Comparison of ENCODE assay signal across 8 cellular contexts in the genomic region with DNA sequence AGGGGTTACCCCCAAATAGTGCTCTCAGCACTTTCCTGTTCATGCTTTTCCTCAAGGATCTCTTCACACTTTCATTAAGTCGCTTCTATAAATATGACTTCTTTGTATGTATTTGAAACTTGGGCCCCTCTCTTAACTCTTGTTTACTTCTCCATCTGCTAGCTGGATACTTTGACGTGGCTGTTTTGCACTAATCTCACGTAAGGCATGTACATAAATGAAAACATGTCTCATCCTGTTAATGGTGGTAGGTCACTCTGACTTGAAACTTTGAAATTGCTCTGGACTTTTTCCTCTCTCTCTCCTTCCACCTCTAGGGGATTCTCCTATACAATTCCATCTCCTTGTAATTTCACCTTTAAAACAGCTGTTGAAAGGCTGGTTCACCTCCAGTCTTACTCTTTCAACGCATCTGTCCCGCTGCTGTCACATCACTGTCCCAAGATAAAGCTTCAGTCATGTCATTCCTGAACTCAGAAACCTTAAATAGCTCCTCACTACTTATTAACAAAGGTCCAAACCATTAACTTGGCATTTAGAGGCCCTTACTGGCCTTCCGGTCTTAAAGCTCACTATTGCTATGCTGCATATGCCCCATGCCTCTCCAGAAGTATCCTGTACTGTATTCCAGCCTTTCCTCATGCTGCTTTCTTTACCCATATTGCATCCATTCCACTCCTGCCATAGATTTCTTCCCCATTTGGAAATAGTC. TPM values are rescaled to one million over a fixed set of nuclear protein-coding genes. Genes with fewer than 3 reads are reported as not detected.
DNase-seq lines count a peak whose midpoint lies in the region; ATAC-seq and TF ChIP-seq lines count a peak whose summit lies in the region.

No MANE protein-coding gene starts in this region.

- DNase-seq in AG04449 (ENCODE audit: low read depth, low spot score) = no peak
- no peak for DNase-seq in caudate nucleus (lab: John Stamatoyannopoulos, UW)
- no peak for DNase-seq in cortex of kidney (lab: John Stamatoyannopoulos, UW)
- no peak for DNase-seq in HK-2 (ENCODE audit: unreplicated experiment)

- H3K4me1 ChIP-seq in mucosa of stomach (ENCODE audit: control insufficient read depth, insufficient read depth, low read length) = peaks cover 16% of the 10 kb centered on the region

- peak overlapping the region; percentile 100 for H3K27ac ChIP-seq in caudate nucleus (ENCODE audit: low read depth, low read length)

- H3K27me3 Mint-ChIP-seq in IgD-negative memory B cell = no peaks in the 10 kb centered on the region

- no peaks in the 10 kb centered on the region for H3K9me3 Mint-ChIP-seq in IgD-negative memory B cell

- no peaks in the 10 kb centered on the region for H3K9me3 ChIP-seq in mucosa of stomach (ENCODE audit: control insufficient read depth, low read length)

- no peaks in the 10 kb centered on the region for H3K36me3 ChIP-seq in mucosa of stomach (ENCODE audit: control insufficient read depth, insufficient read depth, low read length)

- peak overlapping the region; percentile 97 to 100 (median 100) for H3K4me3 Mint-ChIP-seq in IgD-negative memory B cell

- H3K27ac Mint-ChIP-seq in IgD-negative memory B cell = peak overlapping the region; percentile 99 to 100 (median 100)

- peak overlapping the region; percentile 91 for H3K4me3 ChIP-seq in AG04449 (ENCODE audit: low read depth, low read length)
- H3K4me3 ChIP-seq in mucosa of stomach (ENCODE audit: low read length) = peak overlapping the region; percentile 78

- no peak for ATAC-seq in GM18511 (IDR thresholded peaks at IDR 0.05; ENCODE audit: unreplicated experiment)
- no peak for ATAC-seq in HG03139 (IDR thresholded peaks at IDR 0.05; ENCODE audit: unreplicated experiment)

- POLR2A ChIA-PET in AG04449 (lab: Yijun Ruan, JAX) = interaction anchor here (1.5 to 2.5 kb wide), 2 partner anchors 24 to 38 kb away, joined by 4 to 13 read pairs; no protein-coding TSS in a partner anchor

- no peaks in the 10 kb centered on the region for H3K27me3 ChIP-seq in mucosa of stomach (ENCODE audit: control insufficient read depth, insufficient read depth, low read length)

- peak overlapping the region; percentile 98 for H3K9ac ChIP-seq in mucosa of stomach (ENCODE audit: low read length)

- CTCF ChIA-PET in AG04449 (lab: Yijun Ruan, JAX) = interaction anchor here (0.7 to 5.9 kb wide), 12 partner anchors 9 to 158 kb away, joined by 3 to 52 read pairs (median 5); no protein-coding TSS in a partner anchor

- H3K4me1 Mint-ChIP-seq in IgD-negative memory B cell = peaks cover 31 to 43% (median 37%) of the 10 kb centered on the region in 3 donors

- peaks cover 7% of the 10 kb centered on the region for H3K36me3 Mint-ChIP-seq in IgD-negative memory B cell

- TF ChIP-seq CTCF in AG04449 (IDR thresholded peaks at IDR 0.05; ENCODE audit: insufficient read depth, low read length, missing control alignments) = no peak

RNA-seq across cellular contexts. Expression of gene BLOC1S6, which starts 1.2 kb away (rescaled TPM):
- 68.1 TPM for polyA plus RNA-seq in IgD-negative memory B cell

RNA-seq across cellular contexts. Expression of gene SQOR, which starts 46.5 kb away (rescaled TPM):
- 62.6 TPM for polyA plus RNA-seq in IgD-negative memory B cell
